ENCODE assay signal across 7 cellular contexts in genomic region chr16:53952215-53953208, GRCh38.
DNase-seq lines count a peak whose midpoint lies in the region; ATAC-seq and TF ChIP-seq lines count a peak whose summit lies in the region.

No MANE protein-coding gene starts in this region.

- H3K4me3 ChIP-seq in mucosa of descending colon, result no peak overlapping the region

- peak overlapping the region; percentile 67 for H3K4me3 Mint-ChIP-seq in T-helper 2 cell treated with Interferon-gamma antibody and Interleukin-4, amounts not matched to agents 5 μg/mL and 100 μg/mL, for 36 hours

- DNase-seq in T-helper 2 cell treated with Interferon-gamma antibody and Interleukin-4, amounts not matched to agents 5 μg/mL and 100 μg/mL, for 36 hours (ENCODE audit: low spot score), result no peak
- no peak for DNase-seq in mucosa of descending colon
- DNase-seq in GOT3 (lab: John Stamatoyannopoulos, UW), result no peak
- no peak for DNase-seq in head of caudate nucleus

- no peaks in the 10 kb centered on the region for H3K9me3 Mint-ChIP-seq in T-helper 2 cell treated with Interferon-gamma antibody and Interleukin-4, amounts not matched to agents 5 μg/mL and 100 μg/mL, for 36 hours

- no peaks in the 10 kb centered on the region for H3K9me3 ChIP-seq in mucosa of descending colon

- intact Hi-C loops in mucosa of descending colon (cut with DNase I, micrococcal nuclease), result no loop called here
- intact Hi-C loops in head of caudate nucleus (cut with DNase I), result no loop called here

- H3K36me3 Mint-ChIP-seq in T-helper 2 cell treated with Interferon-gamma antibody and Interleukin-4, amounts not matched to agents 5 μg/mL and 100 μg/mL, for 36 hours (ENCODE audit: low read depth), result peaks cover 11% of the 10 kb centered on the region

- H3K4me1 ChIP-seq in mucosa of descending colon (ENCODE audit: low read depth), result peaks cover 7% of the 10 kb centered on the region

- ATAC-seq in GM18867 (IDR thresholded peaks at IDR 0.05; ENCODE audit: unreplicated experiment) (peak; percentile 60), HG02943 (IDR thresholded peaks at IDR 0.05; ENCODE audit: low read depth, unreplicated experiment) (peak; percentile 65), mucosa of descending colon (peak; percentile 76), HG02571 (IDR thresholded peaks at IDR 0.05; ENCODE audit: unreplicated experiment) (no peak)

- no peaks in the 10 kb centered on the region for H3K36me3 ChIP-seq in mucosa of descending colon (ENCODE audit: low read depth)

- no peak for TF ChIP-seq CTCF in mucosa of descending colon (IDR thresholded peaks at IDR 0.05)

- peaks cover 36% of the 10 kb centered on the region for H3K4me1 Mint-ChIP-seq in T-helper 2 cell treated with Interferon-gamma antibody and Interleukin-4, amounts not matched to agents 5 μg/mL and 100 μg/mL, for 36 hours (ENCODE audit: low read depth)

- H3K27ac Mint-ChIP-seq in T-helper 2 cell treated with Interferon-gamma antibody and Interleukin-4, amounts not matched to agents 5 μg/mL and 100 μg/mL, for 36 hours, result peak overlapping the region; percentile 66

- H3K27me3 Mint-ChIP-seq in T-helper 2 cell treated with Interferon-gamma antibody and Interleukin-4, amounts not matched to agents 5 μg/mL and 100 μg/mL, for 36 hours (ENCODE audit: low read depth), result no peaks in the 10 kb centered on the region
